Comparison of ENCODE assay signal across 15 cellular contexts in the genomic region with DNA sequence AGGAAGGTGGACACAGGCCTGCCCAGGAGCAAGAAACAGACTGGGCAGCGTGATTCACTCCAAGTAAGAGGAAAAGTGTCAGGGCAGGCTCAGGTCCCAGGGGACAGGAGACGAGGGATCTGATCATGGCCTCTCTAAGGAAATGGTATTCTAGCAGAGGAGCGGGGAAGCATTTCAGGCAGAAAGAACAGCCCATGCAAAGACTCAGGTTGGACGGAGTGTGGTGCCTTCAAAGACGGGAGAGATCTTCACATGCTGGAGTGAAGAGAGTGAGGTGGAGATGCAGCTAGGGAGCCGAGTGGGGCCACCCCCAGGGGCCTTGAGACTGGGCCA.
DNase-seq lines count a peak whose midpoint lies in the region; ATAC-seq, FAIRE-seq and TF ChIP-seq lines count a peak whose summit lies in the region.
"Had no signal": no experiment of that assay in that cellular context is flagged by ENCODE, and none has a peak within 500 bp of the region (broad histone marks: within the 10 kb centered on the region; RNA-seq: fewer than 3 reads in every experiment).

No MANE protein-coding gene starts in this region.

- no TSS peak for BruUV-seq in GM12878 (replicated peaks; lab: Mats Ljungman, UMichigan)

- in situ Hi-C loops in GM12878 (cut with MboI) = loop anchor here (5.0 kb wide), 1 partner anchor 50 kb away; no protein-coding TSS in a partner anchor

- FAIRE-seq in HTR-8/SVneo (lab: Jason Lieb, UNC) (peak; percentile 31), GM12878 (lab: Jason Lieb, UNC) (peak; percentile 23)

- no peak overlapping the region for H3K4me3 ChIP-seq in GM12878
- H3K4me3 ChIP-seq in sigmoid colon = no peak overlapping the region

- CTCF ChIA-PET in GM12878 (lab: Yijun Ruan, JAX) = no interaction called here

- H3K27ac ChIP-seq in GM12878 (ENCODE audit: control insufficient read depth, insufficient read depth) = no peak overlapping the region
- no peak overlapping the region for H3K27ac ChIP-seq in sigmoid colon

- no peak overlapping the region for H3K9ac ChIP-seq in GM12878 (ENCODE audit: control insufficient read depth, insufficient read depth, low read length)

- H3K9me3 ChIP-seq in GM12878 (replicated peaks; ENCODE audit: control insufficient read depth, insufficient read depth, low read length) = no peaks in the 10 kb centered on the region
- H3K9me3 ChIP-seq in sigmoid colon = no peaks in the 10 kb centered on the region

- H3K4me1 ChIP-seq in GM12878 (ENCODE audit: control insufficient read depth, insufficient read depth, low read length) (no peaks in the 10 kb centered on the region; the same call in 1 of the 2 replicates), sigmoid colon (peaks cover 0 to 13% (median 10%) of the 10 kb centered on the region in 4 donors)

- H4K20me1 ChIP-seq in GM12878 (ENCODE audit: control insufficient read depth, insufficient read depth) = no peaks in the 10 kb centered on the region

- no peak for ATAC-seq in activated CD4-positive, CD25-positive, alpha-beta regulatory T cell treated with anti-CD3 and anti-CD28 coated beads, Interleukin-2, amount 50 U/mL, for 24 hours
- ATAC-seq in GM12878 = no peak

- POLR2A ChIA-PET in GM12878 (lab: Charles Lee) = no interaction called here

- WGBS in GM12878 (ENCODE audit: insufficient coverage, insufficient replicate concordance, low lambda C conversion rate, missing lambda C conversion rate) = 12% methylated on average over 6 of the region's 6 CpGs
- 72 to 79% methylated on average over 6 of the region's 6 CpGs for WGBS in sigmoid colon, 2 donors

- SMC1A ChIA-PET in GM12878 (lab: Charles Lee; ENCODE audit: uncharacterized antibody, unreplicated experiment) = no interaction called here

- TF ChIP-seq CTCF in GM12878 (IDR thresholded peaks at IDR 0.05 in 2 of 3, conservative IDR thresholded peaks at IDR 0.05 in 1 of 3; ENCODE audit: control insufficient read depth in 2 of 3, extremely low read depth in 1 of 3, insufficient read depth in 1 of 3, low read depth in 3 of 3, low read length in 3 of 3) = no peak
- TF ChIP-seq CTCF in sigmoid colon (IDR thresholded peaks at IDR 0.05) = no peak

- TF ChIP-seq RAD21 in GM12878 (IDR thresholded peaks at IDR 0.05; ENCODE audit: insufficient read depth, low read depth, low read length) = no peak

- H3K27me3 ChIP-seq in GM12878 (replicated peaks in 1 of 2; ENCODE audit: control insufficient read depth in 2 of 2, insufficient read depth in 2 of 2, low read length in 1 of 2) = no peaks in the 10 kb centered on the region
- H3K27me3 ChIP-seq in sigmoid colon = no peaks in the 10 kb centered on the region

- DNase-seq in activated CD4-positive, CD25-positive, alpha-beta regulatory T cell treated with anti-CD3 and anti-CD28 coated beads, Interleukin-2, amount 50 U/mL, for 72 hours = peak; percentile 5
- no peak for DNase-seq in HTR-8/SVneo (ENCODE audit: insufficient read length, low spot score)
- no peak for DNase-seq in GM12878 (ENCODE audit: low read depth, low spot score)
- DNase-seq in sigmoid colon = peak; percentile 32
- no peak for DNase-seq in NCI-H2171 (lab: John Stamatoyannopoulos, UW)
- DNase-seq in NCI-H146 (lab: John Stamatoyannopoulos, UW) = no peak
- DNase-seq: CD4-positive, CD25-positive, alpha-beta regulatory T cell; CD8-positive, alpha-beta memory T cell; COR-L47; DMS 273 treated with DMSO at 0.1 percent for 48 hours; DMS53; GDM1; GOT3; KG1 had no signal

- RAD21 ChIA-PET in GM12878 (lab: Charles Lee; ENCODE audit: unreplicated experiment) = no interaction called here

- no peak for TF ChIP-seq EP300 in GM12878 (IDR thresholded peaks at IDR 0.05; ENCODE audit: borderline replicate concordance in 1 of 2, control insufficient read depth in 1 of 2, low read depth in 2 of 2, low read length in 2 of 2)
- TF ChIP-seq EP300 in sigmoid colon (IDR thresholded peaks at IDR 0.05) = no peak

- H2AFZ ChIP-seq in GM12878 (ENCODE audit: control insufficient read depth, low read depth, low read length) = no peak overlapping the region

- H3K79me2 ChIP-seq in GM12878 (ENCODE audit: control insufficient read depth, insufficient read depth, low read length) = no peaks in the 10 kb centered on the region

- intact Hi-C loops in GM12878 (cut with micrococcal nuclease; ENCODE audit: unreplicated experiment) (no loop called here), sigmoid colon (cut with DNase I) (no loop called here)

- no peaks in the 10 kb centered on the region for H3K36me3 ChIP-seq in GM12878 (ENCODE audit: control insufficient read depth in 2 of 2, insufficient read depth in 2 of 2, low read length in 1 of 2)
- H3K36me3 ChIP-seq in sigmoid colon = no peaks in the 10 kb centered on the region

- no peak for TF ChIP-seq POLR2A in GM12878 (IDR thresholded peaks at IDR 0.05; ENCODE audit: low read depth, low read length)
- TF ChIP-seq POLR2A in sigmoid colon (IDR thresholded peaks at IDR 0.05) = no peak

- H3K4me2 ChIP-seq in GM12878 (ENCODE audit: control insufficient read depth, insufficient read depth) = no peak overlapping the region

TF ChIP-seq in GM12878, 131 proteins besides CTCF, POLR2A, EP300 and RAD21:
- TF ChIP-seq GATAD2B (conservative IDR thresholded peaks at IDR 0.05; ENCODE audit: low read depth) (no peak), TAF1 (IDR thresholded peaks at IDR 0.05; ENCODE audit: borderline replicate concordance, low read depth, low read length) (no peak), ZNF274 (IDR thresholded peaks at IDR 0.05; ENCODE audit: insufficient read depth, insufficient read length) (no peak), SMAD1 (IDR thresholded peaks at IDR 0.05; ENCODE audit: low read depth, partially characterized antibody) (no peak), HCFC1 (IDR thresholded peaks at IDR 0.05; ENCODE audit: low read length) (no peak), CEBPB (IDR thresholded peaks at IDR 0.05; ENCODE audit: borderline replicate concordance in 1 of 2, low read depth in 2 of 2, low read length in 2 of 2) (no peak)
- TF ChIP-seq, protein P1, sequence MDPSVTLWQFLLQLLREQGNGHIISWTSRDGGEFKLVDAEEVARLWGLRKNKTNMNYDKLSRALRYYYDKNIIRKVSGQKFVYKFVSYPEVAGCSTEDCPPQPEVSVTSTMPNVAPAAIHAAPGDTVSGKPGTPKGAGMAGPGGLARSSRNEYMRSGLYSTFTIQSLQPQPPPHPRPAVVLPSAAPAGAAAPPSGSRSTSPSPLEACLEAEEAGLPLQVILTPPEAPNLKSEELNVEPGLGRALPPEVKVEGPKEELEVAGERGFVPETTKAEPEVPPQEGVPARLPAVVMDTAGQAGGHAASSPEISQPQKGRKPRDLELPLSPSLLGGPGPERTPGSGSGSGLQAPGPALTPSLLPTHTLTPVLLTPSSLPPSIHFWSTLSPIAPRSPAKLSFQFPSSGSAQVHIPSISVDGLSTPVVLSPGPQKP (IDR thresholded peaks at IDR 0.05; ENCODE audit: low read depth, low read length) = no peak
- TF ChIP-seq, protein P2, sequence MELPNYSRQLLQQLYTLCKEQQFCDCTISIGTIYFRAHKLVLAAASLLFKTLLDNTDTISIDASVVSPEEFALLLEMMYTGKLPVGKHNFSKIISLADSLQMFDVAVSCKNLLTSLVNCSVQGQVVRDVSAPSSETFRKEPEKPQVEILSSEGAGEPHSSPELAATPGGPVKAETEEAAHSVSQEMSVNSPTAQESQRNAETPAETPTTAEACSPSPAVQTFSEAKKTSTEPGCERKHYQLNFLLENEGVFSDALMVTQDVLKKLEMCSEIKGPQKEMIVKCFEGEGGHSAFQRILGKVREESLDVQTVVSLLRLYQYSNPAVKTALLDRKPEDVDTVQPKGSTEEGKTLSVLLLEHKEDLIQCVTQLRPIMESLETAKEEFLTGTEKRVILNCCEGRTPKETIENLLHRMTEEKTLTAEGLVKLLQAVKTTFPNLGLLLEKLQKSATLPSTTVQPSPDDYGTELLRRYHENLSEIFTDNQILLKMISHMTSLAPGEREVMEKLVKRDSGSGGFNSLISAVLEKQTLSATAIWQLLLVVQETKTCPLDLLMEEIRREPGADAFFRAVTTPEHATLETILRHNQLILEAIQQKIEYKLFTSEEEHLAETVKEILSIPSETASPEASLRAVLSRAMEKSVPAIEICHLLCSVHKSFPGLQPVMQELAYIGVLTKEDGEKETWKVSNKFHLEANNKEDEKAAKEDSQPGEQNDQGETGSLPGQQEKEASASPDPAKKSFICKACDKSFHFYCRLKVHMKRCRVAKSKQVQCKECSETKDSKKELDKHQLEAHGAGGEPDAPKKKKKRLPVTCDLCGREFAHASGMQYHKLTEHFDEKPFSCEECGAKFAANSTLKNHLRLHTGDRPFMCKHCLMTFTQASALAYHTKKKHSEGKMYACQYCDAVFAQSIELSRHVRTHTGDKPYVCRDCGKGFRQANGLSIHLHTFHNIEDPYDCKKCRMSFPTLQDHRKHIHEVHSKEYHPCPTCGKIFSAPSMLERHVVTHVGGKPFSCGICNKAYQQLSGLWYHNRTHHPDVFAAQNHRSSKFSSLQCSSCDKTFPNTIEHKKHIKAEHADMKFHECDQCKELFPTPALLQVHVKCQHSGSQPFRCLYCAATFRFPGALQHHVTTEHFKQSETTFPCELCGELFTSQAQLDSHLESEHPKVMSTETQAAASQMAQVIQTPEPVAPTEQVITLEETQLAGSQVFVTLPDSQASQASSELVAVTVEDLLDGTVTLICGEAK (IDR thresholded peaks at IDR 0.05; ENCODE audit: borderline replicate concordance) = no peak
TF ChIP-seq in GM12878: peak in this region for 0.

Comparison
In these comparisons a context has a peak if more than half of its experiments do, and no peak if none do; other contexts are left out.
1. DNase-seq: peak in activated CD4-positive, CD25-positive, alpha-beta regulatory T cell treated with anti-CD3 and anti-CD28 coated beads, Interleukin-2, amount 50 U/mL, for 72 hours (single experiment) and sigmoid colon (single experiment); none in HTR-8/SVneo (single experiment), GM12878 (single experiment), NCI-H2171 (single experiment) and NCI-H146 (single experiment).